Comparison of ENCODE assay signal across 1 cellular context in genomic region chr15:94247789-94248638, GRCh38.
TF ChIP-seq lines count a peak whose summit lies in the region.

No MANE protein-coding gene starts in this region.

TF ChIP-seq in HepG2, 621 proteins besides CTCF, POLR2A, EP300 and RAD21 (continued from another document and continues in another):
- TF ChIP-seq PRDM10 (CRISPR knock-in tag; IDR thresholded peaks at IDR 0.05; ENCODE audit: low read depth): no peak
- peak; percentile 44; the same call in 1 of the 2 replicates for TF ChIP-seq ELF3 (CRISPR knock-in tag; IDR thresholded peaks at IDR 0.05)
- no peak for TF ChIP-seq NR0B2 (CRISPR knock-in tag; IDR thresholded peaks at IDR 0.05)
- TF ChIP-seq CHD4 (IDR thresholded peaks at IDR 0.05; ENCODE audit: borderline replicate concordance, low read length): 0 out of 2 replicates have a peak, but pooled peaks have one; percentile 48
- TF ChIP-seq ZMAT5 (CRISPR knock-in tag; IDR thresholded peaks at IDR 0.05; ENCODE audit: borderline replicate concordance, low read depth): no peak
- TF ChIP-seq ARID5B (CRISPR knock-in tag; IDR thresholded peaks at IDR 0.05): peak; percentile 68
- TF ChIP-seq BCL6 (CRISPR knock-in tag; IDR thresholded peaks at IDR 0.05): peak; percentile 16; the same call in 1 of the 2 replicates
- TF ChIP-seq ARHGAP35 (CRISPR knock-in tag; IDR thresholded peaks at IDR 0.05; ENCODE audit: borderline replicate concordance): no peak
- 0 out of 2 replicates have a peak, but pooled peaks have one; percentile 44 for TF ChIP-seq POGZ (CRISPR knock-in tag; IDR thresholded peaks at IDR 0.05)
- no peak for TF ChIP-seq ZNF34 (CRISPR knock-in tag; IDR thresholded peaks at IDR 0.05; ENCODE audit: borderline replicate concordance)
- no peak for TF ChIP-seq HNRNPLL (IDR thresholded peaks at IDR 0.05; ENCODE audit: low read depth, low read length, poor library complexity, severe bottlenecking)
- TF ChIP-seq HOXA5 (CRISPR knock-in tag; IDR thresholded peaks at IDR 0.05): no peak
- peak; percentile 43; the same call in 1 of the 2 replicates for TF ChIP-seq KMT2B (CRISPR knock-in tag; IDR thresholded peaks at IDR 0.05)
- TF ChIP-seq UBTF (CRISPR knock-in tag; IDR thresholded peaks at IDR 0.05): no peak
- peak; percentile 29; the same call in 1 of the 2 replicates for TF ChIP-seq ZNF788 (CRISPR knock-in tag; IDR thresholded peaks at IDR 0.05; ENCODE audit: borderline replicate concordance)
- no peak; the same call in 1 of the 2 replicates for TF ChIP-seq HDAC2 (CRISPR knock-in tag; IDR thresholded peaks at IDR 0.05)
- TF ChIP-seq AGO2 (optimal IDR thresholded peaks at IDR 0.05; ENCODE audit: low read depth, low read length): no peak
- TF ChIP-seq ZNF737 (CRISPR knock-in tag; IDR thresholded peaks at IDR 0.05; ENCODE audit: borderline replicate concordance): no peak
- TF ChIP-seq REPIN1 (CRISPR knock-in tag; IDR thresholded peaks at IDR 0.05; ENCODE audit: borderline replicate concordance, low read depth): 0 out of 2 replicates have a peak, but pooled peaks have one; percentile 25
- peak; percentile 23; the same call in 1 of the 2 replicates for TF ChIP-seq NFYB (CRISPR knock-in tag; IDR thresholded peaks at IDR 0.05)
- no peak for TF ChIP-seq ZNF629 (CRISPR knock-in tag; conservative IDR thresholded peaks at IDR 0.05)
- TF ChIP-seq KAT7 (CRISPR knock-in tag; IDR thresholded peaks at IDR 0.05; ENCODE audit: borderline replicate concordance): no peak
- TF ChIP-seq FOXA3 (CRISPR knock-in tag; IDR thresholded peaks at IDR 0.05): peak; percentile 86
- no peak for TF ChIP-seq ZNF446 (CRISPR knock-in tag; IDR thresholded peaks at IDR 0.05)
- no peak for TF ChIP-seq GPBP1L1 (CRISPR knock-in tag; IDR thresholded peaks at IDR 0.05)
- TF ChIP-seq BCLAF1 (IDR thresholded peaks at IDR 0.05): no peak
- TF ChIP-seq ZBTB8A (CRISPR knock-in tag; IDR thresholded peaks at IDR 0.05; ENCODE audit: borderline replicate concordance, low read depth): no peak
- no peak for TF ChIP-seq JDP2 (CRISPR knock-in tag; IDR thresholded peaks at IDR 0.05; ENCODE audit: borderline replicate concordance)
- no peak for TF ChIP-seq PATZ1 (CRISPR knock-in tag; IDR thresholded peaks at IDR 0.05)
- TF ChIP-seq SATB2 (CRISPR knock-in tag; IDR thresholded peaks at IDR 0.05): no peak
- no peak for TF ChIP-seq ZHX2 (IDR thresholded peaks at IDR 0.05; ENCODE audit: low read depth)
- no peak for TF ChIP-seq ZHX2 (CRISPR knock-in tag; IDR thresholded peaks at IDR 0.05; ENCODE audit: borderline replicate concordance)
- peak; percentile 23; the same call in 1 of the 2 replicates for TF ChIP-seq NR2F2 (IDR thresholded peaks at IDR 0.05; ENCODE audit: borderline replicate concordance, low read depth)
